ENCODE assay signal across 8 cellular contexts in genomic region chr1:94883688-94884087, GRCh38. TPM values are rescaled to one million over a fixed set of nuclear protein-coding genes. Genes with fewer than 3 reads are reported as not detected.
DNase-seq lines count a peak whose midpoint lies in the region; ATAC-seq, FAIRE-seq and TF ChIP-seq lines count a peak whose summit lies in the region.

No MANE protein-coding gene starts in this region.

- no peak for TF ChIP-seq CTCF in stomach (IDR thresholded peaks at IDR 0.05)

- intact Hi-C loops in left ventricle myocardium superior (cut with micrococcal nuclease) = no loop called here
- intact Hi-C loops in stomach (cut with DNase I; ENCODE audit: low total_unique reads) = no loop called here

- H3K4me1 ChIP-seq in stomach = peaks cover 14 to 21% (median 18%) of the 10 kb centered on the region in 4 donors

- H3K4me3 Mint-ChIP-seq in activated naive CD4-positive, alpha-beta T cell treated with anti-CD3 and anti-CD28 coated beads, Interleukin-2, amount 10 ng/mL, durations not matched to agents 7 days and 5 days = peak overlapping the region; percentile 8
- H3K4me3 Mint-ChIP-seq in activated CD8-positive, alpha-beta T cell treated with anti-CD3 and anti-CD28 coated beads, Interleukin-2, amount 10 ng/mL, durations not matched to agents 7 days and 5 days = peak overlapping the region; percentile 11

- H3K27me3 ChIP-seq in stomach = no peaks in the 10 kb centered on the region

- 6 to 21% (median 12%) methylated on average over 4 of the region's 4 CpGs for WGBS in stomach, 5 donors

- H3K27me3 Mint-ChIP-seq in activated naive CD4-positive, alpha-beta T cell treated with anti-CD3 and anti-CD28 coated beads, Interleukin-2, amount 10 ng/mL, durations not matched to agents 7 days and 5 days = peaks cover 4% of the 10 kb centered on the region
- H3K27me3 Mint-ChIP-seq in activated CD8-positive, alpha-beta T cell treated with anti-CD3 and anti-CD28 coated beads, Interleukin-2, amount 10 ng/mL, durations not matched to agents 7 days and 5 days (ENCODE audit: low read depth) = no peaks in the 10 kb centered on the region

- no peaks in the 10 kb centered on the region for H3K9me3 ChIP-seq in stomach

- H3K4me3 ChIP-seq in stomach = peak overlapping the region in 2 of 4 donors; percentile 1 to 15

- POLR2A ChIA-PET in activated CD8-positive, alpha-beta T cell treated with anti-CD3 and anti-CD28 coated beads, Interleukin-2, amount 10 ng/mL, durations not matched to agents 7 days and 5 days (lab: Charles Lee) = no interaction called here

- TF ChIP-seq EP300 in stomach (IDR thresholded peaks at IDR 0.05) = no peak

- H3K4me1 Mint-ChIP-seq in activated naive CD4-positive, alpha-beta T cell treated with anti-CD3 and anti-CD28 coated beads, Interleukin-2, amount 10 ng/mL, durations not matched to agents 7 days and 5 days = peaks cover 16% of the 10 kb centered on the region
- H3K4me1 Mint-ChIP-seq in activated CD8-positive, alpha-beta T cell treated with anti-CD3 and anti-CD28 coated beads, Interleukin-2, amount 10 ng/mL, durations not matched to agents 7 days and 5 days (ENCODE audit: low read depth) = peaks cover 12% of the 10 kb centered on the region

- H3K9me3 Mint-ChIP-seq in activated naive CD4-positive, alpha-beta T cell treated with anti-CD3 and anti-CD28 coated beads, Interleukin-2, amount 10 ng/mL, durations not matched to agents 7 days and 5 days = no peaks in the 10 kb centered on the region
- H3K9me3 Mint-ChIP-seq in activated CD8-positive, alpha-beta T cell treated with anti-CD3 and anti-CD28 coated beads, Interleukin-2, amount 10 ng/mL, durations not matched to agents 7 days and 5 days (ENCODE audit: insufficient read depth) = no peaks in the 10 kb centered on the region

- no peak for FAIRE-seq in RCC 7860 (lab: Jason Lieb, UNC)

- no peak for TF ChIP-seq POLR2A in stomach (IDR thresholded peaks at IDR 0.05)

- CTCF ChIA-PET in activated naive CD4-positive, alpha-beta T cell treated with anti-CD3 and anti-CD28 coated beads, Interleukin-2, amount 10 ng/mL, durations not matched to agents 7 days and 5 days (lab: Charles Lee) = no interaction called here
- CTCF ChIA-PET in activated CD8-positive, alpha-beta T cell treated with anti-CD3 and anti-CD28 coated beads, Interleukin-2, amount 10 ng/mL, durations not matched to agents 7 days and 5 days (lab: Charles Lee) = interaction anchor here (1.5 kb wide), 1 partner anchor 14 kb away, joined by 3 read pairs; no protein-coding TSS in a partner anchor

- H3K36me3 ChIP-seq in stomach = peaks cover 0 to 4% (median under 1%) of the 10 kb centered on the region in 4 donors

- peak; percentile 47 for DNase-seq in activated naive CD4-positive, alpha-beta T cell treated with anti-CD3 and anti-CD28 coated beads, Interleukin-2, amount 10 ng/mL, durations not matched to agents 7 days and 5 days
- no peak for DNase-seq in activated naive CD4-positive, alpha-beta T cell treated with Interleukin-2 at 50 U/mL for 16 hours
- peak; percentile 36 for DNase-seq in activated CD8-positive, alpha-beta T cell treated with anti-CD3 and anti-CD28 coated beads, Interleukin-2, amount 10 ng/mL, durations not matched to agents 7 days and 5 days
- DNase-seq in left ventricle myocardium superior = no peak
- no peak for DNase-seq in stomach
- DNase-seq in RCC 7860 (ENCODE audit: low spot score) = no peak

- ATAC-seq in activated CD8-positive, alpha-beta T cell treated with anti-CD3 and anti-CD28 coated beads, Interleukin-2, amount 10 ng/mL, durations not matched to agents 7 days and 5 days = peak; percentile 78
- ATAC-seq in left ventricle myocardium superior = peak; percentile 64
- ATAC-seq in GM19328 (IDR thresholded peaks at IDR 0.05; ENCODE audit: unreplicated experiment) = no peak
- no peak for ATAC-seq in HG03460 (IDR thresholded peaks at IDR 0.05; ENCODE audit: unreplicated experiment)

- H3K27ac ChIP-seq in stomach = peak overlapping the region; percentile 59 to 80 (median 77)

- peak overlapping the region; percentile 67 for H3K27ac Mint-ChIP-seq in activated naive CD4-positive, alpha-beta T cell treated with anti-CD3 and anti-CD28 coated beads, Interleukin-2, amount 10 ng/mL, durations not matched to agents 7 days and 5 days
- H3K27ac Mint-ChIP-seq in activated CD8-positive, alpha-beta T cell treated with anti-CD3 and anti-CD28 coated beads, Interleukin-2, amount 10 ng/mL, durations not matched to agents 7 days and 5 days = peak overlapping the region; percentile 74

- no peaks in the 10 kb centered on the region for H3K36me3 Mint-ChIP-seq in activated naive CD4-positive, alpha-beta T cell treated with anti-CD3 and anti-CD28 coated beads, Interleukin-2, amount 10 ng/mL, durations not matched to agents 7 days and 5 days
- H3K36me3 Mint-ChIP-seq in activated CD8-positive, alpha-beta T cell treated with anti-CD3 and anti-CD28 coated beads, Interleukin-2, amount 10 ng/mL, durations not matched to agents 7 days and 5 days (ENCODE audit: low read depth) = peaks cover 4% of the 10 kb centered on the region

RNA-seq across cellular contexts. Expression of gene CNN3, which starts 43.2 kb away (rescaled TPM):
- total RNA-seq in activated CD8-positive, alpha-beta T cell treated with anti-CD3 and anti-CD28 coated beads, Interleukin-2, amount 10 ng/mL, durations not matched to agents 7 days and 5 days = 1 to 10 TPM; 6.1 to 7.2 TPM
- total RNA-seq in left ventricle myocardium superior (51.8 TPM), stomach (100 to 1,000 TPM in 4 of 5 donors, 10 to 100 TPM in 1; 86.9 to 353 (median 220) TPM)
- 100 to 1,000 TPM in 1 of 3 donors, 10 to 100 TPM in 2; 70.0 to 129 (median 93.0) TPM for polyA plus RNA-seq in stomach

Comparison
In these comparisons a context has a peak if more than half of its experiments do, and no peak if none do; other contexts are left out.
1. DNase-seq: peak in activated naive CD4-positive, alpha-beta T cell treated with anti-CD3 and anti-CD28 coated beads, Interleukin-2, amount 10 ng/mL, durations not matched to agents 7 days and 5 days (single experiment) and activated CD8-positive, alpha-beta T cell treated with anti-CD3 and anti-CD28 coated beads, Interleukin-2, amount 10 ng/mL, durations not matched to agents 7 days and 5 days (single experiment); none in activated naive CD4-positive, alpha-beta T cell treated with Interleukin-2 at 50 U/mL for 16 hours (single experiment), left ventricle myocardium superior (single experiment), stomach (single experiment) and RCC 7860 (single experiment).
2. ATAC-seq: peak in activated CD8-positive, alpha-beta T cell treated with anti-CD3 and anti-CD28 coated beads, Interleukin-2, amount 10 ng/mL, durations not matched to agents 7 days and 5 days (single experiment) and left ventricle myocardium superior (single experiment); none in GM19328 (single experiment) and HG03460 (single experiment).